Comparison of ENCODE assay signal across 1 cellular context in genomic region chr7:106598663-106599342, GRCh38.
TF ChIP-seq lines count a peak whose summit lies in the region.

No MANE protein-coding gene starts in this region.

TF ChIP-seq in K562, 482 proteins besides CTCF, POLR2A, EP300 and RAD21 (continued from another document and continues in another):
- no peak for TF ChIP-seq HOMEZ (CRISPR knock-in tag; IDR thresholded peaks at IDR 0.05)
- peak; percentile 64 for TF ChIP-seq POU5F1 (IDR thresholded peaks at IDR 0.05; ENCODE audit: borderline replicate concordance, low read depth, low read length, partially characterized antibody)
- TF ChIP-seq HBP1 (CRISPR knock-in tag; IDR thresholded peaks at IDR 0.05) = no peak
- TF ChIP-seq MECOM (CRISPR knock-in tag; IDR thresholded peaks at IDR 0.05) = 0 out of 2 replicates have a peak, but pooled peaks have one; percentile 19
- peak; percentile 79 for TF ChIP-seq GABPA (tag; conservative IDR thresholded peaks at IDR 0.05; ENCODE audit: low read depth)
- TF ChIP-seq THAP12 (CRISPR knock-in tag; IDR thresholded peaks at IDR 0.05) = no peak
- TF ChIP-seq ZFX (CRISPR knock-in tag; IDR thresholded peaks at IDR 0.05) = no peak
- peak; percentile 91 for TF ChIP-seq SPI1 (IDR thresholded peaks at IDR 0.05; ENCODE audit: borderline replicate concordance, low read depth, low read length)
- TF ChIP-seq FOXK1 (CRISPR knock-in tag; IDR thresholded peaks at IDR 0.05; ENCODE audit: borderline replicate concordance) = peak; percentile 62; the same call in 1 of the 2 replicates
- no peak for TF ChIP-seq CREB5 (CRISPR knock-in tag; IDR thresholded peaks at IDR 0.05)
- no peak for TF ChIP-seq BCLAF1 (IDR thresholded peaks at IDR 0.05; ENCODE audit: borderline replicate concordance in 1 of 2, control insufficient read depth in 1 of 2, low read depth in 2 of 2, low read length in 1 of 2)
- no peak for TF ChIP-seq TFAM (CRISPR knock-in tag; conservative IDR thresholded peaks at IDR 0.05)
- no peak for TF ChIP-seq GTF2E2 (tag; IDR thresholded peaks at IDR 0.05)
- TF ChIP-seq MYNN (IDR thresholded peaks at IDR 0.05) = no peak
- no peak for TF ChIP-seq MYNN (CRISPR knock-in tag; IDR thresholded peaks at IDR 0.05)
- no peak for TF ChIP-seq RBM22 (IDR thresholded peaks at IDR 0.05; ENCODE audit: low read depth, low read length, poor library complexity, severe bottlenecking)
- TF ChIP-seq ZNF445 (CRISPR knock-in tag; IDR thresholded peaks at IDR 0.05; ENCODE audit: low read depth) = no peak
- TF ChIP-seq TBP (optimal IDR thresholded peaks at IDR 0.05; ENCODE audit: low read depth, low read length) = peak; percentile 63
- TF ChIP-seq KHSRP (IDR thresholded peaks at IDR 0.05) = no peak
- no peak for TF ChIP-seq ZHX1 (conservative IDR thresholded peaks at IDR 0.05; ENCODE audit: low read length)
- TF ChIP-seq BDP1 (IDR thresholded peaks at IDR 0.05; ENCODE audit: insufficient read depth, insufficient read length) = no peak
- peak; percentile 61 to 63 for TF ChIP-seq NRF1 (conservative IDR thresholded peaks at IDR 0.05 in 1 of 2, IDR thresholded peaks at IDR 0.05 in 1 of 2)
- no peak for TF ChIP-seq NR3C1 (CRISPR knock-in tag; IDR thresholded peaks at IDR 0.05)
- peak; percentile 89 for TF ChIP-seq CREB3L1 (IDR thresholded peaks at IDR 0.05; ENCODE audit: borderline replicate concordance, low read depth)
- no peak for TF ChIP-seq BMI1 (IDR thresholded peaks at IDR 0.05; ENCODE audit: low read length)
- TF ChIP-seq ZNF584 (CRISPR knock-in tag; IDR thresholded peaks at IDR 0.05; ENCODE audit: low read depth) = 0 out of 2 replicates have a peak, but pooled peaks have one; percentile 21
- TF ChIP-seq ZKSCAN8 (CRISPR knock-in tag; IDR thresholded peaks at IDR 0.05) = no peak
- peak; percentile 65; the same call in 1 of the 2 replicates for TF ChIP-seq TCF7L2 (IDR thresholded peaks at IDR 0.05; ENCODE audit: low read depth, low read length)
- TF ChIP-seq CHD4 (IDR thresholded peaks at IDR 0.05; ENCODE audit: insufficient read depth, insufficient replicate concordance, low read depth, low read length, poor library complexity, severe bottlenecking) = no peak
- no peak for TF ChIP-seq TSC22D4 (tag; IDR thresholded peaks at IDR 0.05)
- no peak for TF ChIP-seq E4F1 (CRISPR knock-in tag; IDR thresholded peaks at IDR 0.05; ENCODE audit: borderline replicate concordance)
- no peak for TF ChIP-seq SAP30 (IDR thresholded peaks at IDR 0.05; ENCODE audit: borderline replicate concordance, insufficient read depth, low read depth, low read length, poor library complexity, severe bottlenecking)
- TF ChIP-seq ZNF274 (IDR thresholded peaks at IDR 0.05; ENCODE audit: borderline replicate concordance, low read depth, low read length) = no peak
- TF ChIP-seq ZNF165 (CRISPR knock-in tag; IDR thresholded peaks at IDR 0.05; ENCODE audit: borderline replicate concordance) = no peak
- TF ChIP-seq MXI1 (IDR thresholded peaks at IDR 0.05; ENCODE audit: low read depth, low read length) = no peak; the same call in 1 of the 2 replicates
- TF ChIP-seq ZNF586 (CRISPR knock-in tag; conservative IDR thresholded peaks at IDR 0.05) = no peak
- no peak for TF ChIP-seq ZNF41 (CRISPR knock-in tag; conservative IDR thresholded peaks at IDR 0.05)
- TF ChIP-seq CREB1 (IDR thresholded peaks at IDR 0.05) = peak; percentile 84
- TF ChIP-seq CREB1 (CRISPR knock-in tag; IDR thresholded peaks at IDR 0.05) = peak; percentile 89
- TF ChIP-seq ZNF583 (CRISPR knock-in tag; IDR thresholded peaks at IDR 0.05) = peak; percentile 70; the same call in 1 of the 2 replicates
- no peak for TF ChIP-seq NCOA2 (IDR thresholded peaks at IDR 0.05; ENCODE audit: partially characterized antibody in 2 of 2)
- TF ChIP-seq HMGXB4 (CRISPR knock-in tag; IDR thresholded peaks at IDR 0.05) = no peak
- no peak for TF ChIP-seq ELK1 (CRISPR knock-in tag; IDR thresholded peaks at IDR 0.05)
- TF ChIP-seq EZH2 (IDR thresholded peaks at IDR 0.05; ENCODE audit: borderline replicate concordance, low read depth, low read length) = no peak
- TF ChIP-seq MCM3 (IDR thresholded peaks at IDR 0.05) = no peak
